In genomic region chr3:37712918-37713819, GRCh38 we compare ENCODE assay signal across 13 cellular contexts.
A peak's percentile ranks its signal among the peaks of the same experiment; 100 is the strongest.
DNase-seq lines count a peak whose midpoint lies in the region; ATAC-seq and TF ChIP-seq lines count a peak whose summit lies in the region.
"Had no signal": no experiment of that assay in that cellular context is flagged by ENCODE, and none has a peak within 500 bp of the region (broad histone marks: within the 10 kb centered on the region; RNA-seq: fewer than 3 reads in every experiment).

No MANE protein-coding gene starts in this region.

- H3K27me3 ChIP-seq in Caco-2 (replicated peaks; ENCODE audit: control insufficient read depth, insufficient read depth, low read length) = no peaks in the 10 kb centered on the region
- H3K27me3 ChIP-seq: BE2C, body of pancreas, SJSA1 had no signal

- H3K27ac Mint-ChIP-seq in Caco-2 (ENCODE audit: unreplicated experiment) = peak overlapping the region; percentile 80
- H3K27ac Mint-ChIP-seq: activated CD4-positive, alpha-beta memory T cell treated with anti-CD3 and anti-CD28 coated beads for 36 hours had no signal

- peaks cover 19% of the 10 kb centered on the region for H3K4me1 ChIP-seq in Caco-2
- H3K4me1 ChIP-seq: BE2C, body of pancreas had no signal

- no TSS peak for BruUV-seq in Caco-2 (replicated peaks; lab: Mats Ljungman, UMichigan)

- no peaks in the 10 kb centered on the region for H3K36me3 ChIP-seq in Caco-2 (ENCODE audit: control insufficient read depth, insufficient read depth, low read length)
- H3K36me3 ChIP-seq: BE2C, SJSA1 had no signal

- H3K27me3 Mint-ChIP-seq in Caco-2 (ENCODE audit: insufficient read depth, unreplicated experiment) = no peaks in the 10 kb centered on the region
- H3K27me3 Mint-ChIP-seq: activated CD4-positive, alpha-beta memory T cell treated with anti-CD3 and anti-CD28 coated beads for 36 hours had no signal

- no peaks in the 10 kb centered on the region for H3K9me3 Mint-ChIP-seq in Caco-2 (ENCODE audit: unreplicated experiment)
- H3K9me3 Mint-ChIP-seq: activated CD4-positive, alpha-beta memory T cell treated with anti-CD3 and anti-CD28 coated beads for 36 hours had no signal

- no peak for TF ChIP-seq CTCF in Caco-2 (IDR thresholded peaks at IDR 0.05; ENCODE audit: insufficient read depth in 1 of 2, low read depth in 1 of 2, low read length in 1 of 2, severe bottlenecking in 1 of 2, unreplicated experiment in 1 of 2)
- no peak for TF ChIP-seq CTCF in RWPE1 (conservative IDR thresholded peaks at IDR 0.05; ENCODE audit: low read depth)
- TF ChIP-seq CTCF in fibroblast of pulmonary artery (IDR thresholded peaks at IDR 0.05; ENCODE audit: low read length, missing control alignments) = no peak
- no peak for TF ChIP-seq CTCF in omental fat pad (IDR thresholded peaks at IDR 0.05)

- POLR2A ChIA-PET in Caco-2 (lab: Charles Lee) = no interaction called here
- POLR2A ChIA-PET in RWPE1 (lab: Yijun Ruan, JAX; ENCODE audit: low non-redundant PET) = no interaction called here

- H3K27ac ChIP-seq in RWPE1 = no peak overlapping the region; the same call in 1 of the 2 replicates
- H3K27ac ChIP-seq: body of pancreas, SJSA1 had no signal

- H3K4me3 ChIP-seq in Caco-2 (ENCODE audit: low read depth, low read length) = no peak overlapping the region
- no peak overlapping the region for H3K4me3 ChIP-seq in fibroblast of pulmonary artery (replicated peaks; ENCODE audit: low read depth, low read length)
- H3K4me3 ChIP-seq: body of pancreas, SJSA1 had no signal

- intact Hi-C loops in Caco-2 (cut with micrococcal nuclease; ENCODE audit: unreplicated experiment) = loop anchor here (2.0 kb wide), 1 partner anchor 56 kb away; no protein-coding TSS in a partner anchor

- ATAC-seq in omental fat pad (ENCODE audit: low FRiP score) (peak; percentile 69), GM21529 (IDR thresholded peaks at IDR 0.05; ENCODE audit: unreplicated experiment) (no peak), GM21786 (IDR thresholded peaks at IDR 0.05; ENCODE audit: unreplicated experiment) (no peak)
- no peak for ATAC-seq in stimulated activated naive CD8-positive, alpha-beta T cell treated with anti-CD3 and anti-CD28 coated beads, Interleukin-15, Interleukin-2, amounts not matched to agents 100 U/mL and 50 U/mL, for 24 hours
- ATAC-seq: body of pancreas had no signal

- H3K4me3 Mint-ChIP-seq in Caco-2 (ENCODE audit: unreplicated experiment) = no peak overlapping the region
- H3K4me3 Mint-ChIP-seq: activated CD4-positive, alpha-beta memory T cell treated with anti-CD3 and anti-CD28 coated beads for 36 hours had no signal

- H3K36me3 Mint-ChIP-seq in Caco-2 (ENCODE audit: insufficient read depth, unreplicated experiment) = no peaks in the 10 kb centered on the region
- H3K36me3 Mint-ChIP-seq: activated CD4-positive, alpha-beta memory T cell treated with anti-CD3 and anti-CD28 coated beads for 36 hours had no signal

- CTCF ChIA-PET in Caco-2 (lab: Charles Lee) (no interaction called here), RWPE1 (lab: Yijun Ruan, JAX) (no interaction called here)

- no peaks in the 10 kb centered on the region for H3K9me3 ChIP-seq in Caco-2
- H3K9me3 ChIP-seq: BE2C, body of pancreas, SJSA1 had no signal

- DNase-seq in Caco-2 = peak in 1 of 2 experiments; percentile 30
- peak; percentile 32 for DNase-seq in RWPE1 (ENCODE audit: low spot score)
- DNase-seq in fibroblast of pulmonary artery (ENCODE audit: low read depth) = peak; percentile 44
- DNase-seq in omental fat pad (ENCODE audit: low spot score) = no peak
- no peak for DNase-seq in SK-N-DZ (ENCODE audit: low spot score)
- DNase-seq in stimulated activated naive CD8-positive, alpha-beta T cell treated with anti-CD3 and anti-CD28 coated beads, Interleukin-15, Interleukin-2, amounts not matched to agents 100 U/mL and 50 U/mL, for 24 hours = no peak
- DNase-seq: activated CD4-positive, alpha-beta memory T cell treated with anti-CD3 and anti-CD28 coated beads for 36 hours; BE2C; body of pancreas; NCI-H146 had no signal

- no peaks in the 10 kb centered on the region for H3K4me1 Mint-ChIP-seq in Caco-2 (ENCODE audit: low read depth, unreplicated experiment)

Comparison
In these comparisons a context has a peak if more than half of its experiments do, and no peak if none do; other contexts are left out.
1. DNase-seq: peak in RWPE1 (single experiment) and fibroblast of pulmonary artery (single experiment); none in omental fat pad (single experiment), SK-N-DZ (single experiment) and stimulated activated naive CD8-positive, alpha-beta T cell treated with anti-CD3 and anti-CD28 coated beads, Interleukin-15, Interleukin-2, amounts not matched to agents 100 U/mL and 50 U/mL, for 24 hours (single experiment).